In the genomic region with DNA sequence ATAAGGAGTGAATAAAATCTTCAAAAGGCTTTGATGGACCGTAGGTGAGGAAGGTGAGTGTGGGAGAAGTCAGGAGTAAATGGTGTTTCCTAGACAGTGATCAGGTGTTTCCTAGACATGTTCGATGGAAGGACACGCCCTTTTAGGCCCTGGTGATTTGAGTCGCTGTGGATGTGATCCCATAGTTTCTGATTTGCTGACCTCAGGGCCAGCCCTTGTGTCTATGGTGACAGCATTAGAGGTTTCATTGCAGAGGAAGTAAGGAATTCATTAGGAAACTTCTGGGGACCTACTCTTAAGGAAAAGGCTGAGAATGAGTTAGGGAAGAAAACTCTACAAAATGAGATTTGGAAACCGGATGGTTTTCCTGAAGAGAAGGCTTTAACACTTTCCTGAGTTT, we compare ENCODE assay signal across 20 cellular contexts. TPM values are rescaled to one million over a fixed set of nuclear protein-coding genes. Genes with fewer than 3 reads are reported as not detected.
DNase-seq lines count a peak whose midpoint lies in the region; TF ChIP-seq lines count a peak whose summit lies in the region.
"Had no signal": no experiment of that assay in that cellular context is flagged by ENCODE, and none has a peak within 500 bp of the region (broad histone marks: within the 10 kb centered on the region; RNA-seq: fewer than 3 reads in every experiment).

No MANE protein-coding gene starts in this region.

- no peak overlapping the region for H3K4me3 ChIP-seq in fibroblast of lung (replicated peaks in 1 of 4; ENCODE audit: control extremely low read depth in 1 of 4, insufficient read depth in 1 of 4, low read depth in 3 of 4, low read length in 4 of 4)
- no peak overlapping the region for H3K4me3 ChIP-seq in osteoblast (ENCODE audit: insufficient read depth, low read length)

- POLR2A ChIA-PET in activated CD4-positive, alpha-beta memory T cell treated with anti-CD3 and anti-CD28 coated beads, Interleukin-2, amount 10 ng/mL, durations not matched to agents 7 days and 5 days (lab: Charles Lee), result no interaction called here

- peaks cover 36% of the 10 kb centered on the region for H3K4me1 ChIP-seq in fibroblast of lung (ENCODE audit: control insufficient read depth, extremely low read depth, insufficient read depth, low read length)
- H3K4me1 ChIP-seq in osteoblast (ENCODE audit: insufficient read depth, low read length), result peaks cover 41% of the 10 kb centered on the region

- no peaks in the 10 kb centered on the region for H3K36me3 Mint-ChIP-seq in activated CD4-positive, alpha-beta memory T cell treated with anti-CD3 and anti-CD28 coated beads, Interleukin-2, amount 10 ng/mL, durations not matched to agents 7 days and 5 days (ENCODE audit: low read depth)

- H2AFZ ChIP-seq in fibroblast of lung (ENCODE audit: low read length), result no peak overlapping the region
- H2AFZ ChIP-seq in osteoblast (ENCODE audit: low read length), result no peak overlapping the region

- no peak overlapping the region for H3K4me3 Mint-ChIP-seq in activated CD4-positive, alpha-beta memory T cell treated with anti-CD3 and anti-CD28 coated beads, Interleukin-2, amount 10 ng/mL, durations not matched to agents 7 days and 5 days
- H3K4me3 Mint-ChIP-seq: CD4-positive, alpha-beta T cell had no signal

- no peaks in the 10 kb centered on the region for H3K4me1 Mint-ChIP-seq in activated CD4-positive, alpha-beta memory T cell treated with anti-CD3 and anti-CD28 coated beads, Interleukin-2, amount 10 ng/mL, durations not matched to agents 7 days and 5 days

- H4K20me1 ChIP-seq in fibroblast of lung (ENCODE audit: control insufficient read depth, extremely low read depth, insufficient read depth, low read length) (no peaks in the 10 kb centered on the region), osteoblast (ENCODE audit: insufficient read depth, low read length) (no peaks in the 10 kb centered on the region)

- no peak overlapping the region for H3K27ac Mint-ChIP-seq in activated CD4-positive, alpha-beta memory T cell treated with anti-CD3 and anti-CD28 coated beads, Interleukin-2, amount 10 ng/mL, durations not matched to agents 7 days and 5 days
- H3K27ac Mint-ChIP-seq: CD4-positive, alpha-beta T cell had no signal

- CTCF ChIA-PET in activated CD4-positive, alpha-beta memory T cell treated with anti-CD3 and anti-CD28 coated beads, Interleukin-2, amount 10 ng/mL, durations not matched to agents 7 days and 5 days (lab: Charles Lee), result no interaction called here

- no peak overlapping the region for H3K9ac ChIP-seq in fibroblast of lung (ENCODE audit: insufficient read depth, low read length)
- H3K9ac ChIP-seq: KMS-11 had no signal

- no peak for TF ChIP-seq CTCF in fibroblast of lung (conservative IDR thresholded peaks at IDR 0.05 in 1 of 2, IDR thresholded peaks at IDR 0.05 in 1 of 2; ENCODE audit: low read depth in 1 of 2, low read length in 2 of 2)
- TF ChIP-seq CTCF in osteoblast (IDR thresholded peaks at IDR 0.05; ENCODE audit: extremely low read depth, low read depth, low read length), result no peak

- H3K36me3 ChIP-seq in fibroblast of lung (ENCODE audit: control insufficient read depth, insufficient read depth, low read length), result no peaks in the 10 kb centered on the region
- peaks cover 7% of the 10 kb centered on the region for H3K36me3 ChIP-seq in osteoblast (ENCODE audit: insufficient read depth, low read length)
- H3K36me3 ChIP-seq: BE2C had no signal

- H3K27me3 Mint-ChIP-seq in activated CD4-positive, alpha-beta memory T cell treated with anti-CD3 and anti-CD28 coated beads, Interleukin-2, amount 10 ng/mL, durations not matched to agents 7 days and 5 days, result peaks cover 3% of the 10 kb centered on the region

- peaks cover 61% of the 10 kb centered on the region for H3K79me2 ChIP-seq in fibroblast of lung (ENCODE audit: control insufficient read depth, insufficient read depth, low read length)
- H3K79me2 ChIP-seq in osteoblast (ENCODE audit: insufficient read depth, low read length), result peaks cover 63% of the 10 kb centered on the region

- H3K27me3 ChIP-seq in fibroblast of lung (ENCODE audit: control insufficient read depth, insufficient read depth, low read length) (no peaks in the 10 kb centered on the region), osteoblast (ENCODE audit: insufficient read depth, low read length) (no peaks in the 10 kb centered on the region)
- H3K27me3 ChIP-seq: BE2C had no signal

- DNase-seq in NCI-H2171 treated with DMSO at 0.1 percent for 48 hours (lab: John Stamatoyannopoulos, UW), result peak; percentile 31
- no peak for DNase-seq in NCI-H2171 (lab: John Stamatoyannopoulos, UW)
- DNase-seq in fibroblast of lung (ENCODE audit: low read depth in 2 of 2), result no peak
- no peak for DNase-seq in osteoblast (ENCODE audit: insufficient read length, low spot score, missing footprints)
- DNase-seq in D341Med (ENCODE audit: low spot score), result no peak
- DNase-seq in activated effector memory CD4-positive, alpha-beta T cell treated with anti-CD3 and anti-CD28 coated beads, Interleukin-2, amount 50 U/mL, for 16 hours, result no peak
- no peak for DNase-seq in activated CD4-positive, alpha-beta memory T cell treated with anti-CD3 and anti-CD28 coated beads, Interleukin-2, amount 10 ng/mL, durations not matched to agents 7 days and 5 days
- DNase-seq in occipital lobe (lab: John Stamatoyannopoulos, UW), result no peak
- DNase-seq: BE2C; CD4-positive, alpha-beta T cell; DMS79 treated with DMSO at 0.1 percent for 48 hours; NCI-H1436 treated with DMSO at 0.1 percent for 48 hours; NCI-H2029 treated with DMSO at 0.1 percent for 48 hours; NCI-H510A; NCI-H774 had no signal

- peaks cover 3% of the 10 kb centered on the region for H3K9me3 Mint-ChIP-seq in activated CD4-positive, alpha-beta memory T cell treated with anti-CD3 and anti-CD28 coated beads, Interleukin-2, amount 10 ng/mL, durations not matched to agents 7 days and 5 days

- peak overlapping the region; percentile 77 for H3K27ac ChIP-seq in fibroblast of lung (ENCODE audit: insufficient read depth, low read length)
- peak overlapping the region; percentile 98 for H3K27ac ChIP-seq in osteoblast (ENCODE audit: low read depth, low read length)
- H3K27ac ChIP-seq: 22Rv1, KMS-11 had no signal

- no peak overlapping the region for H3K4me2 ChIP-seq in fibroblast of lung (ENCODE audit: extremely low read depth, insufficient read depth, low read length)
- H3K4me2 ChIP-seq in osteoblast (ENCODE audit: insufficient read depth, low read length), result no peak overlapping the region
- H3K4me2 ChIP-seq: KMS-11 had no signal

- H3K9me3 ChIP-seq in fibroblast of lung (ENCODE audit: control insufficient read depth, insufficient read depth, low read depth, low read length), result no peaks in the 10 kb centered on the region
- peaks cover 5% of the 10 kb centered on the region for H3K9me3 ChIP-seq in osteoblast (ENCODE audit: low read depth, low read length)
- H3K9me3 ChIP-seq: BE2C had no signal

RNA-seq across cellular contexts. Expression of a gene that starts 31.5 kb away (rescaled TPM):
- total RNA-seq in fibroblast of lung (not detected in 2 replicates), osteoblast (not detected in 2 replicates), occipital lobe (not detected)
- not detected in 2 replicates for polyA plus RNA-seq in fibroblast of lung
- not detected in 2 replicates for polyA plus RNA-seq in fibroblast of lung (2012)
- not detected in 2 replicates for polyA minus RNA-seq in fibroblast of lung (ENCODE audit: low replicate concordance)
- total RNA-seq in activated CD4-positive, alpha-beta memory T cell treated with anti-CD3 and anti-CD28 coated beads, Interleukin-2, amount 10 ng/mL, durations not matched to agents 7 days and 5 days, result not detected
- total RNA-seq: CD4-positive, alpha-beta T cell; HepG2; M059J had no signal
- polyA plus RNA-seq: AG04450, HepG2 had no signal
